Comparison of ENCODE assay signal across 10 cellular contexts in genomic region chr1:71196685-71197084, GRCh38.
A peak's percentile ranks its signal among the peaks of the same experiment; 100 is the strongest.
DNase-seq lines count a peak whose midpoint lies in the region; ATAC-seq, FAIRE-seq and TF ChIP-seq lines count a peak whose summit lies in the region.
"Had no signal": no experiment of that assay in that cellular context is flagged by ENCODE, and none has a peak within 500 bp of the region (broad histone marks: within the 10 kb centered on the region; RNA-seq: fewer than 3 reads in every experiment).

No MANE protein-coding gene starts in this region.

- TF ChIP-seq EP300 in H1 (IDR thresholded peaks at IDR 0.05; ENCODE audit: borderline replicate concordance in 1 of 2, low read depth in 2 of 2, low read length in 2 of 2), result no peak

- TF ChIP-seq RAD21 in H1 (IDR thresholded peaks at IDR 0.05 in 1 of 2, conservative IDR thresholded peaks at IDR 0.05 in 1 of 2; ENCODE audit: low read depth in 2 of 2, low read length in 2 of 2), result peak; percentile 41 to 49

- H2BK5ac ChIP-seq in H1 (ENCODE audit: low read depth, low read length), result no peak overlapping the region

- H3K4me2 ChIP-seq in H1 (ENCODE audit: insufficient read depth in 1 of 2, low read depth in 2 of 2, low read length in 2 of 2), result no peak overlapping the region

- H2AK5ac ChIP-seq in H1 (ENCODE audit: low read depth, low read length), result no peak overlapping the region

- H3K18ac ChIP-seq in H1 (ENCODE audit: extremely low read depth, low read length), result no peak overlapping the region

- H2BK20ac ChIP-seq in H1 (ENCODE audit: low read length), result no peak overlapping the region

- no peak overlapping the region for H3K14ac ChIP-seq in H1 (ENCODE audit: insufficient read length)

- no peak overlapping the region for H2BK120ac ChIP-seq in H1 (replicated peaks; ENCODE audit: low read depth, low read length)

- no peak overlapping the region for H3K4ac ChIP-seq in H1 (replicated peaks; ENCODE audit: insufficient read length, low read depth, low read length)

- no peak overlapping the region for H4K8ac ChIP-seq in H1 (ENCODE audit: extremely low read depth, insufficient read depth, low read length)

- H3K79me1 ChIP-seq in H1 (ENCODE audit: low read depth, low read length), result no peaks in the 10 kb centered on the region

- TF ChIP-seq CTCF in H1 (IDR thresholded peaks at IDR 0.05; ENCODE audit: control extremely low read depth in 1 of 3, insufficient read depth in 1 of 3, low read depth in 1 of 3, low read length in 3 of 3), result peak in 2 of 3 experiments; percentile 4 to 7; a peak in 2 of 4 replicates

- H3K9ac ChIP-seq in H1 (replicated peaks in 1 of 4; ENCODE audit: extremely low read depth in 1 of 4, low read depth in 3 of 4, low read length in 3 of 4), result no peak overlapping the region

- no peak overlapping the region for H2BK15ac ChIP-seq in H1 (ENCODE audit: low read length)

- ATAC-seq in GM18861 (IDR thresholded peaks at IDR 0.05; ENCODE audit: unreplicated experiment), result no peak

- H3K23me2 ChIP-seq in H1 (ENCODE audit: low read depth, low read length), result no peaks in the 10 kb centered on the region

- no peaks in the 10 kb centered on the region for H3K79me2 ChIP-seq in H1 (ENCODE audit: control insufficient read depth in 1 of 2, insufficient read depth in 2 of 2, low read length in 2 of 2)

- H4K5ac ChIP-seq in H1 (ENCODE audit: insufficient read length, low read depth, low read length), result no peak overlapping the region

- no peaks in the 10 kb centered on the region for H3K27me3 ChIP-seq in H1 (replicated peaks in 1 of 4; ENCODE audit: control insufficient read depth in 3 of 4, extremely low read depth in 1 of 4, insufficient read depth in 3 of 4, low read length in 3 of 4)

- H3K36me3 ChIP-seq in H1 (ENCODE audit: control insufficient read depth in 2 of 4, insufficient read depth in 4 of 4, low read length in 3 of 4), result no peaks in the 10 kb centered on the region

- H4K91ac ChIP-seq in H1 (replicated peaks; ENCODE audit: insufficient read length, low read length), result no peak overlapping the region

- H3K4me3 ChIP-seq in H1 (ENCODE audit: extremely low read depth in 1 of 4, insufficient read depth in 2 of 4, low read depth in 3 of 4, low read length in 4 of 4), result no peak overlapping the region

- H2AFZ ChIP-seq in H1 (ENCODE audit: low read length), result no peak overlapping the region

- no peak overlapping the region for H2BK12ac ChIP-seq in H1 (ENCODE audit: low read depth, low read length)

- no peak overlapping the region for H3K27ac ChIP-seq in H1 (ENCODE audit: low read depth, low read length)

- POLR2A ChIA-PET in H1 (lab: Charles Lee; ENCODE audit: partially characterized antibody) (no interaction called here), HEK293T (lab: Yijun Ruan, JAX) (no interaction called here)

- no peaks in the 10 kb centered on the region for H3K4me1 ChIP-seq in H1 (replicated peaks in 1 of 4; ENCODE audit: control insufficient read depth in 3 of 4, insufficient read depth in 4 of 4, low read length in 3 of 4)

- FAIRE-seq in H1 (lab: Jason Lieb, UNC), result no peak
- FAIRE-seq: keratinocyte had no signal

- H3K23ac ChIP-seq in H1 (ENCODE audit: insufficient read length), result no peak overlapping the region

- H4K20me1 ChIP-seq in H1 (replicated peaks in 1 of 2; ENCODE audit: control insufficient read depth in 1 of 2, insufficient read depth in 2 of 2, low read length in 2 of 2), result no peaks in the 10 kb centered on the region

- peak; percentile 40 for DNase-seq in HCEC 1CT
- DNase-seq in NCI-H446 treated with DMSO at 0.1 percent for 48 hours (lab: John Stamatoyannopoulos, UW), result peak; percentile 44
- no peak for DNase-seq in H1 (ENCODE audit: low read depth in 1 of 2, low spot score in 2 of 2)
- peak; percentile 4 for DNase-seq in non-pigmented ciliary epithelial cell (ENCODE audit: low read depth)
- no peak for DNase-seq in T1000 (lab: John Stamatoyannopoulos, UW)
- no peak for DNase-seq in HEK293T (ENCODE audit: extremely low spot score)
- no peak for DNase-seq in germinal center (ENCODE audit: low spot score)
- DNase-seq: activated CD4-positive, CD25-positive, alpha-beta regulatory T cell had no signal

- no peak for TF ChIP-seq POLR2A in H1 (IDR thresholded peaks at IDR 0.05; ENCODE audit: control extremely low read depth in 1 of 2, low read depth in 2 of 2, low read length in 2 of 2)

- no peak overlapping the region for H3K56ac ChIP-seq in H1 (replicated peaks; ENCODE audit: insufficient read length, low read depth, low read length)

- H3K9me3 ChIP-seq in H1 (ENCODE audit: insufficient read depth in 2 of 2, low read depth in 1 of 2, low read length in 1 of 2), result no peaks in the 10 kb centered on the region

- CTCF ChIA-PET in H1 (lab: Charles Lee; ENCODE audit: partially characterized antibody), result interaction anchor here (0.6 to 4.2 kb wide), 15 partner anchors 9 to 411 kb away, joined by 3 to 35 read pairs (median 5); no protein-coding TSS in a partner anchor
- CTCF ChIA-PET in HEK293T (lab: Yijun Ruan, JAX), result no interaction called here

TF ChIP-seq in H1, 55 proteins besides CTCF, POLR2A, EP300 and RAD21 (continues in another document):
- no peak for TF ChIP-seq MAFK (IDR thresholded peaks at IDR 0.05; ENCODE audit: low read depth, low read length)
- no peak for TF ChIP-seq JUN (IDR thresholded peaks at IDR 0.05; ENCODE audit: low read depth, low read length)
- no peak for TF ChIP-seq SIX5 (IDR thresholded peaks at IDR 0.05; ENCODE audit: low read depth, low read length)
- TF ChIP-seq HDAC6 (IDR thresholded peaks at IDR 0.05; ENCODE audit: low read depth, low read length), result no peak
- TF ChIP-seq BACH1 (IDR thresholded peaks at IDR 0.05; ENCODE audit: low read length), result no peak
- TF ChIP-seq ATF3 (IDR thresholded peaks at IDR 0.05; ENCODE audit: insufficient read depth, low read depth, low read length), result no peak
- no peak for TF ChIP-seq EZH2 (IDR thresholded peaks at IDR 0.05; ENCODE audit: low read depth, low read length, severe bottlenecking)
- no peak for TF ChIP-seq TBP (IDR thresholded peaks at IDR 0.05; ENCODE audit: low read depth, low read length)
- TF ChIP-seq RBBP5 (IDR thresholded peaks at IDR 0.05; ENCODE audit: borderline replicate concordance, low read depth, low read length), result no peak
- no peak for TF ChIP-seq HDAC2 (IDR thresholded peaks at IDR 0.05; ENCODE audit: borderline replicate concordance in 1 of 2, low read depth in 2 of 2, low read length in 2 of 2)
- no peak for TF ChIP-seq ATF2 (IDR thresholded peaks at IDR 0.05; ENCODE audit: low read length)
- no peak for TF ChIP-seq CBX5 (IDR thresholded peaks at IDR 0.05; ENCODE audit: low read depth, low read length)

TF ChIP-seq in HEK293T, 16 proteins besides CTCF, POLR2A, EP300 and RAD21:
- TF ChIP-seq TARDBP (IDR thresholded peaks at IDR 0.05), result no peak

Comparison
In these comparisons a context has a peak if more than half of its experiments do, and no peak if none do; other contexts are left out.
1. DNase-seq: peak in HCEC 1CT (single experiment), NCI-H446 treated with DMSO at 0.1 percent for 48 hours (single experiment) and non-pigmented ciliary epithelial cell (single experiment); none in H1 (0 of 2), T1000 (single experiment), HEK293T (single experiment) and germinal center (single experiment).